In genomic region chr20:39619386-39619785, GRCh38 we compare ENCODE assay signal across 1 cellular context.
TF ChIP-seq lines count a peak whose summit lies in the region.

No MANE protein-coding gene starts in this region.

TF ChIP-seq in H1, 55 proteins besides CTCF, POLR2A, EP300 and RAD21 (continued from another document):
- no peak for TF ChIP-seq ATF3 (IDR thresholded peaks at IDR 0.05; ENCODE audit: insufficient read depth, low read depth, low read length)
